ENCODE assay signal across 13 cellular contexts in genomic region chr6:4350571-4351505, GRCh38.
A peak's percentile ranks its signal among the peaks of the same experiment; 100 is the strongest.
DNase-seq lines count a peak whose midpoint lies in the region; ATAC-seq, FAIRE-seq and TF ChIP-seq lines count a peak whose summit lies in the region.
"Had no signal": no experiment of that assay in that cellular context is flagged by ENCODE, and none has a peak within 500 bp of the region (broad histone marks: within the 10 kb centered on the region; RNA-seq: fewer than 3 reads in every experiment).

No MANE protein-coding gene starts in this region.

- TF ChIP-seq CTCF in cardiac fibroblast (IDR thresholded peaks at IDR 0.05; ENCODE audit: low read depth, low read length) (no peak), hepatocyte (IDR thresholded peaks at IDR 0.05; ENCODE audit: poor library complexity) (no peak)

- no peak overlapping the region for H3K4me2 ChIP-seq in hepatocyte

- no peak overlapping the region for H2AFZ ChIP-seq in hepatocyte

- no peak overlapping the region for H3K4me3 ChIP-seq in cardiac fibroblast (replicated peaks in 1 of 2; ENCODE audit: low read depth in 2 of 2, low read length in 2 of 2)
- H3K4me3 ChIP-seq in hepatocyte: no peak overlapping the region
- H3K4me3 ChIP-seq in stomach smooth muscle (ENCODE audit: low read length in 2 of 2): peak overlapping the region in 1 of 2 donors; percentile 59
- H3K4me3 ChIP-seq: GM12878 had no signal

- H3K9me3 ChIP-seq in hepatocyte (ENCODE audit: low read depth) (no peaks in the 10 kb centered on the region), stomach smooth muscle (ENCODE audit: control insufficient read depth in 2 of 2, low read length in 2 of 2) (no peaks in the 10 kb centered on the region)

- H3K9ac ChIP-seq in stomach smooth muscle (ENCODE audit: low read length in 2 of 2): no peak overlapping the region

- TF ChIP-seq POLR2A in H54 (IDR thresholded peaks at IDR 0.05; ENCODE audit: low read depth, low read length): no peak

- no peaks in the 10 kb centered on the region for H3K79me2 ChIP-seq in hepatocyte

- 80% methylated on average over 8 of the region's 8 CpGs for WGBS in hepatocyte (ENCODE audit: low lambda C conversion rate, missing lambda C conversion rate)

- H3K27me3 ChIP-seq in hepatocyte (no peaks in the 10 kb centered on the region), stomach smooth muscle (ENCODE audit: control insufficient read depth in 1 of 2, insufficient read depth in 2 of 2, low read length in 2 of 2) (no peaks in the 10 kb centered on the region)

- H3K36me3 ChIP-seq in hepatocyte (replicated peaks; ENCODE audit: insufficient read depth, low read depth) (no peaks in the 10 kb centered on the region), stomach smooth muscle (ENCODE audit: control insufficient read depth in 2 of 2, insufficient read depth in 2 of 2, low read length in 2 of 2) (no peaks in the 10 kb centered on the region)

- H3K27ac ChIP-seq in hepatocyte (peak overlapping the region; percentile 42), stomach smooth muscle (ENCODE audit: low read length) (peak overlapping the region; percentile 83)

- DNase-seq in NCI-H226 (peak; percentile 33), cardiac fibroblast (ENCODE audit: low read depth in 2 of 2) (peak; percentile 78 to 88), hepatocyte (ENCODE audit: low spot score) (no peak), H54 (ENCODE audit: insufficient read length, low spot score) (no peak)
- DNase-seq in activated effector memory CD4-positive, alpha-beta T cell treated with Interleukin-2 at 50 U/mL for 16 hours: no peak
- DNase-seq in stimulated activated CD4-positive, alpha-beta T cell treated with anti-CD3 and anti-CD28 coated beads, Interleukin-2, amount 100 ng/mL, for 48 hours: no peak
- DNase-seq: naive B cell; SIG-M5; stimulated activated CD8-positive, alpha-beta memory T cell treated with anti-CD3 and anti-CD28 coated beads, Interleukin-4, amount 100 ng/mL, for 48 hours had no signal

- FAIRE-seq in H54 (lab: Jason Lieb, UNC): no peak
- FAIRE-seq: colon, GM12878 had no signal

- peaks cover 3% of the 10 kb centered on the region for H3K4me1 ChIP-seq in hepatocyte (ENCODE audit: insufficient read depth)
- H3K4me1 ChIP-seq in stomach smooth muscle (ENCODE audit: control insufficient read depth, insufficient read depth, low read length): peaks cover 36% of the 10 kb centered on the region

- no peak for ATAC-seq in activated CD4-positive, CD25-positive, alpha-beta regulatory T cell treated with anti-CD3 and anti-CD28 coated beads, Interleukin-2, amount 50 U/mL, for 24 hours
- ATAC-seq: GM12878 had no signal

- no peaks in the 10 kb centered on the region for H4K20me1 ChIP-seq in hepatocyte (ENCODE audit: insufficient read depth, poor library complexity, severe bottlenecking)

- no peaks in the 10 kb centered on the region for H3K9me2 ChIP-seq in hepatocyte (replicated peaks; ENCODE audit: insufficient read depth)

Comparison
In these comparisons a context has a peak if more than half of its experiments do, and no peak if none do; other contexts are left out.
1. DNase-seq: peak in NCI-H226 (single experiment) and cardiac fibroblast (2 of 2); none in hepatocyte (single experiment), activated effector memory CD4-positive, alpha-beta T cell treated with Interleukin-2 at 50 U/mL for 16 hours (single experiment), H54 (single experiment) and stimulated activated CD4-positive, alpha-beta T cell treated with anti-CD3 and anti-CD28 coated beads, Interleukin-2, amount 100 ng/mL, for 48 hours (0 of 2).